Comparison of ENCODE assay signal across 33 cellular contexts in genomic region chr14:55382483-55382882, GRCh38. TPM values are rescaled to one million over a fixed set of nuclear protein-coding genes. Genes with fewer than 3 reads are reported as not detected.
DNase-seq lines count a peak whose midpoint lies in the region; ATAC-seq, FAIRE-seq and TF ChIP-seq lines count a peak whose summit lies in the region.
"Had no signal": no experiment of that assay in that cellular context is flagged by ENCODE, and none has a peak within 500 bp of the region (broad histone marks: within the 10 kb centered on the region; RNA-seq: fewer than 3 reads in every experiment).

No MANE protein-coding gene starts in this region.

- no peak overlapping the region for H3K18ac ChIP-seq in trophoblast cell (ENCODE audit: low read length)

- H4K12ac ChIP-seq in trophoblast cell (ENCODE audit: low read depth, low read length) = no peak overlapping the region

- no peak for TF ChIP-seq CTCF in chondrocyte (IDR thresholded peaks at IDR 0.05)
- no peak for TF ChIP-seq CTCF in activated CD8-positive, alpha-beta T cell treated with anti-CD3 and anti-CD28 coated beads for 36 hours (IDR thresholded peaks at IDR 0.05)

- no peak overlapping the region for H3K9ac ChIP-seq in trophoblast cell (ENCODE audit: low read length)
- H3K9ac ChIP-seq: GM23248 had no signal

- H3K4me1 ChIP-seq in trophoblast cell (ENCODE audit: control insufficient read depth in 1 of 2, insufficient read depth in 2 of 2, low read length in 2 of 2) = peaks cover 0 to 3% of the 10 kb centered on the region in 2 experiments
- H3K4me1 ChIP-seq: Peyer's patch, testis had no signal

- CTCF ChIA-PET in activated CD8-positive, alpha-beta T cell treated with anti-CD3 and anti-CD28 coated beads for 36 hours (lab: Charles Lee) = interaction anchor here (1.5 to 2.1 kb wide), 6 partner anchors 8 to 137 kb away, joined by 3 to 6 read pairs (median 6); no protein-coding TSS in a partner anchor

- H3K36me3 Mint-ChIP-seq in chondrocyte (ENCODE audit: low read depth) = peaks cover 24% of the 10 kb centered on the region
- H3K36me3 Mint-ChIP-seq in activated CD8-positive, alpha-beta T cell treated with anti-CD3 and anti-CD28 coated beads for 36 hours (ENCODE audit: low read depth) = peaks cover 36% of the 10 kb centered on the region
- H3K36me3 Mint-ChIP-seq in activated naive CD4-positive, alpha-beta T cell treated with anti-CD3 and anti-CD28 coated beads, Interleukin-2, amount 50 U/mL, for 72 hours = peaks cover 11 to 20% of the 10 kb centered on the region in 2 donors

- WGBS in trophoblast cell (ENCODE audit: extremely low coverage, insufficient coverage, insufficient read length) = no CpG with 5 or more reads among the region's 4 CpGs

- no peak overlapping the region for H3K4ac ChIP-seq in trophoblast cell (ENCODE audit: low read depth, low read length)

- H3K14ac ChIP-seq in trophoblast cell (ENCODE audit: low read length) = no peak overlapping the region

- no peak overlapping the region for H3K4me2 ChIP-seq in trophoblast cell (ENCODE audit: low read length)

- H2AFZ ChIP-seq in trophoblast cell (ENCODE audit: insufficient read depth, low read length, poor library complexity) = no peak overlapping the region
- H2AFZ ChIP-seq: GM23248 had no signal

- DNase-seq in EH (ENCODE audit: low read depth) (peak; percentile 66), HTR-8/SVneo (ENCODE audit: insufficient read length, low spot score) (no peak), chondrocyte (ENCODE audit: low spot score) (no peak), trophoblast cell (peak; percentile 86 to 97), sciatic nerve (ENCODE audit: low spot score) (no peak), NOMO-1 (lab: John Stamatoyannopoulos, UW; ENCODE audit: unreplicated experiment in 2 of 2) (no peak)
- no peak for DNase-seq in activated CD8-positive, alpha-beta T cell treated with anti-CD3 and anti-CD28 coated beads for 36 hours
- DNase-seq in activated naive CD4-positive, alpha-beta T cell treated with anti-CD3 and anti-CD28 coated beads, Interleukin-2, amount 50 U/mL, for 72 hours (ENCODE audit: low spot score in 2 of 2) = no peak
- DNase-seq: activated gamma-delta T cell; activated naive CD8-positive, alpha-beta T cell treated with anti-CD3 and anti-CD28 coated beads, Interleukin-2, amount 50 U/mL, for 24 hours; KBM-7; kidney glomerular epithelial cell; MM.1S; naive thymus-derived CD8-positive, alpha-beta T cell; NCI-H1436 treated with DMSO at 0.1 percent for 48 hours; NCI-H2107; NCI-H510A; NK-92 treated with Interleukin-12 subunit alpha and Interleukin-12 subunit beta, amount 100 ng/mL, for 24 hours; occipital lobe; Peyer's patch; retina; stimulated activated CD4-positive, alpha-beta T cell treated with anti-CD3 and anti-CD28 coated beads, Interleukin-4, amount 100 ng/mL, for 1 hour; testis had no signal

- H3K9me3 Mint-ChIP-seq in chondrocyte (ENCODE audit: low read depth) = no peaks in the 10 kb centered on the region
- H3K9me3 Mint-ChIP-seq in activated CD8-positive, alpha-beta T cell treated with anti-CD3 and anti-CD28 coated beads for 36 hours = no peaks in the 10 kb centered on the region
- peaks cover 0 to 5% of the 10 kb centered on the region in 2 donors for H3K9me3 Mint-ChIP-seq in activated naive CD4-positive, alpha-beta T cell treated with anti-CD3 and anti-CD28 coated beads, Interleukin-2, amount 50 U/mL, for 72 hours
- H3K9me3 Mint-ChIP-seq: activated naive CD8-positive, alpha-beta T cell treated with anti-CD3 and anti-CD28 coated beads, Interleukin-2, amount 50 U/mL, for 24 hours; CD14-positive monocyte; dendritic cell treated with granulocyte-macrophage colony-stimulating factor and Interleukin-4, amounts not matched to agents 40 ng/mL and 50 ng/mL, for 4 days; naive thymus-derived CD8-positive, alpha-beta T cell; stimulated activated memory B cell treated with anti-CD40 and anti-IgM and Interleukin-4, amounts not matched to agents 10 μg/mL and 1 μg/mL and 100 μg/mL, for 72 hours had no signal

- no peak overlapping the region for H3K4me3 ChIP-seq in trophoblast cell (ENCODE audit: low read depth, low read length)
- H3K4me3 ChIP-seq: GM23248, Peyer's patch, testis had no signal

- no peak overlapping the region for H3K23ac ChIP-seq in trophoblast cell (ENCODE audit: low read length)

- H3K27me3 Mint-ChIP-seq in chondrocyte (ENCODE audit: low read depth) = no peaks in the 10 kb centered on the region
- no peaks in the 10 kb centered on the region for H3K27me3 Mint-ChIP-seq in activated CD8-positive, alpha-beta T cell treated with anti-CD3 and anti-CD28 coated beads for 36 hours
- H3K27me3 Mint-ChIP-seq: activated naive CD8-positive, alpha-beta T cell treated with anti-CD3 and anti-CD28 coated beads, Interleukin-2, amount 50 U/mL, for 24 hours; dendritic cell treated with granulocyte-macrophage colony-stimulating factor and Interleukin-4, amounts not matched to agents 40 ng/mL and 50 ng/mL, for 4 days; naive thymus-derived CD8-positive, alpha-beta T cell; stimulated activated memory B cell treated with anti-CD40 and anti-IgM and Interleukin-4, amounts not matched to agents 10 μg/mL and 1 μg/mL and 100 μg/mL, for 72 hours had no signal

- intact Hi-C loops in sciatic nerve (cut with DNase I) = no loop called here
- intact Hi-C loops in activated CD8-positive, alpha-beta T cell treated with anti-CD3 and anti-CD28 coated beads for 36 hours (cut with micrococcal nuclease) = no loop called here

- no peaks in the 10 kb centered on the region for H3K79me1 ChIP-seq in trophoblast cell (ENCODE audit: low read length)

- no peak overlapping the region for H4K91ac ChIP-seq in trophoblast cell (ENCODE audit: low read depth, low read length)

- no peaks in the 10 kb centered on the region for H3K27me3 ChIP-seq in trophoblast cell (ENCODE audit: insufficient read depth, low read length)
- H3K27me3 ChIP-seq: Peyer's patch, testis had no signal

- no peak overlapping the region for H2BK120ac ChIP-seq in trophoblast cell (ENCODE audit: insufficient read depth, low read length, poor library complexity)

- ATAC-seq in sciatic nerve = no peak
- ATAC-seq in activated CD8-positive, alpha-beta T cell treated with anti-CD3 and anti-CD28 coated beads for 36 hours = no peak
- ATAC-seq in activated naive CD4-positive, alpha-beta T cell treated with anti-CD3 and anti-CD28 coated beads, Interleukin-2, amount 50 U/mL, for 72 hours = no peak
- ATAC-seq: activated CD4-positive, CD25-positive, alpha-beta regulatory T cell treated with anti-CD3 and anti-CD28 coated beads, Interleukin-2, amount 50 U/mL, for 24 hours; activated naive CD8-positive, alpha-beta T cell treated with anti-CD3 and anti-CD28 coated beads, Interleukin-2, amount 50 U/mL, for 24 hours; naive thymus-derived CD8-positive, alpha-beta T cell; stimulated activated memory B cell treated with anti-CD40 and anti-IgM and Interleukin-4, amounts not matched to agents 10 μg/mL and 1 μg/mL and 100 μg/mL, for 72 hours had no signal

- no peak overlapping the region for H4K8ac ChIP-seq in trophoblast cell (ENCODE audit: low read depth, low read length)

- peaks cover 13% of the 10 kb centered on the region for H3K4me1 Mint-ChIP-seq in chondrocyte (ENCODE audit: low read depth)
- peaks cover 31% of the 10 kb centered on the region for H3K4me1 Mint-ChIP-seq in activated CD8-positive, alpha-beta T cell treated with anti-CD3 and anti-CD28 coated beads for 36 hours (ENCODE audit: low read depth)
- H3K4me1 Mint-ChIP-seq: CD14-positive monocyte; stimulated activated memory B cell treated with anti-CD40 and anti-IgM and Interleukin-4, amounts not matched to agents 10 μg/mL and 1 μg/mL and 100 μg/mL, for 72 hours had no signal

- no peak overlapping the region for H2BK12ac ChIP-seq in trophoblast cell (ENCODE audit: low read length)

- no peaks in the 10 kb centered on the region for H3K79me2 ChIP-seq in trophoblast cell (ENCODE audit: control insufficient read depth, insufficient read depth, low read length, poor library complexity)

- peak overlapping the region; percentile 49 for H3K27ac Mint-ChIP-seq in chondrocyte (ENCODE audit: unreplicated experiment)
- no peak overlapping the region for H3K27ac Mint-ChIP-seq in activated CD8-positive, alpha-beta T cell treated with anti-CD3 and anti-CD28 coated beads for 36 hours
- no peak overlapping the region for H3K27ac Mint-ChIP-seq in activated naive CD4-positive, alpha-beta T cell treated with anti-CD3 and anti-CD28 coated beads, Interleukin-2, amount 50 U/mL, for 72 hours
- H3K27ac Mint-ChIP-seq: dendritic cell treated with granulocyte-macrophage colony-stimulating factor and Interleukin-4, amounts not matched to agents 40 ng/mL and 50 ng/mL, for 4 days; stimulated activated memory B cell treated with anti-CD40 and anti-IgM and Interleukin-4, amounts not matched to agents 10 μg/mL and 1 μg/mL and 100 μg/mL, for 72 hours had no signal

- no peak overlapping the region for H2BK5ac ChIP-seq in trophoblast cell (ENCODE audit: low read depth, low read length, poor library complexity)

- H2AK5ac ChIP-seq in trophoblast cell (ENCODE audit: low read length) = no peak overlapping the region

- no peaks in the 10 kb centered on the region for H3K9me3 ChIP-seq in trophoblast cell (ENCODE audit: insufficient read depth, low read depth, low read length)
- H3K9me3 ChIP-seq: Peyer's patch, testis had no signal

- POLR2A ChIA-PET in activated CD8-positive, alpha-beta T cell treated with anti-CD3 and anti-CD28 coated beads for 36 hours (lab: Charles Lee) = no interaction called here

- no peak overlapping the region for H3K27ac ChIP-seq in trophoblast cell (ENCODE audit: low read depth, low read length)
- H3K27ac ChIP-seq: Peyer's patch, testis had no signal

- H3K36me3 ChIP-seq in trophoblast cell (ENCODE audit: control insufficient read depth in 1 of 2, insufficient read depth in 2 of 2, low read length in 2 of 2) = peaks cover 6 to 15% of the 10 kb centered on the region in 2 experiments

- peak; percentile 89 for FAIRE-seq in HTR-8/SVneo (lab: Jason Lieb, UNC)
- FAIRE-seq: bronchial epithelial cell, D721Med, TTC549 had no signal

- no peak overlapping the region for H3K4me3 Mint-ChIP-seq in chondrocyte (ENCODE audit: unreplicated experiment)
- H3K4me3 Mint-ChIP-seq in activated CD8-positive, alpha-beta T cell treated with anti-CD3 and anti-CD28 coated beads for 36 hours = no peak overlapping the region
- H3K4me3 Mint-ChIP-seq: activated naive CD8-positive, alpha-beta T cell treated with anti-CD3 and anti-CD28 coated beads, Interleukin-2, amount 50 U/mL, for 24 hours; CD14-positive monocyte; dendritic cell treated with granulocyte-macrophage colony-stimulating factor and Interleukin-4, amounts not matched to agents 40 ng/mL and 50 ng/mL, for 4 days; naive thymus-derived CD8-positive, alpha-beta T cell; stimulated activated memory B cell treated with anti-CD40 and anti-IgM and Interleukin-4, amounts not matched to agents 10 μg/mL and 1 μg/mL and 100 μg/mL, for 72 hours had no signal

RNA-seq across cellular contexts. Expression of gene ATG14, which starts 29.1 kb away (rescaled TPM):
- 8.9 to 11.1 TPM (median 10.6 TPM) in 3 replicates for total RNA-seq in chondrocyte
- 7.1 and 7.2 TPM in 2 replicates for polyA plus RNA-seq in trophoblast cell (2013)
- 14.8 TPM for total RNA-seq in sciatic nerve
- total RNA-seq in activated CD8-positive, alpha-beta T cell treated with anti-CD3 and anti-CD28 coated beads for 36 hours = 1 to 10 TPM; 5.1 to 5.5 TPM
- total RNA-seq in activated naive CD4-positive, alpha-beta T cell treated with anti-CD3 and anti-CD28 coated beads, Interleukin-2, amount 50 U/mL, for 72 hours = 1 to 10 TPM; 7.4 to 8.3 TPM

RNA-seq across cellular contexts. Expression of gene TBPL2, which starts 57.9 kb away (rescaled TPM):
- not detected in 3 replicates for total RNA-seq in chondrocyte
- not detected in 2 replicates for polyA plus RNA-seq in trophoblast cell (2013)
- not detected for total RNA-seq in sciatic nerve
- not detected for total RNA-seq in activated CD8-positive, alpha-beta T cell treated with anti-CD3 and anti-CD28 coated beads for 36 hours
- not detected for total RNA-seq in activated naive CD4-positive, alpha-beta T cell treated with anti-CD3 and anti-CD28 coated beads, Interleukin-2, amount 50 U/mL, for 72 hours
- total RNA-seq: bronchial epithelial cell; glomerular endothelial cell; GM23248; naive thymus-derived CD8-positive, alpha-beta T cell; occipital lobe; Peyer's patch; T-helper 1 cell treated with Interleukin-12 subunit alpha and Interleukin-12 subunit beta and Interleukin-4 antibody, amounts not matched to agents 30 ng/mL and 1 ng/mL, for 36 hours had no signal
- polyA plus RNA-seq: CD14-positive monocyte; GM23248; naive thymus-derived CD8-positive, alpha-beta T cell had no signal

Comparison
In these comparisons a context has a peak if more than half of its experiments do, and no peak if none do; other contexts are left out.
1. DNase-seq: peak in EH (single experiment) and trophoblast cell (2 of 2); none in HTR-8/SVneo (single experiment), chondrocyte (single experiment), sciatic nerve (single experiment), NOMO-1 (0 of 2), activated CD8-positive, alpha-beta T cell treated with anti-CD3 and anti-CD28 coated beads for 36 hours (single experiment) and activated naive CD4-positive, alpha-beta T cell treated with anti-CD3 and anti-CD28 coated beads, Interleukin-2, amount 50 U/mL, for 72 hours (0 of 2).